In genomic region chr1:50972766-50973165, GRCh38 we compare ENCODE assay signal across 14 cellular contexts. TPM values are rescaled to one million over a fixed set of nuclear protein-coding genes. Genes with fewer than 3 reads are reported as not detected.
A peak's percentile ranks its signal among the peaks of the same experiment; 100 is the strongest.
DNase-seq lines count a peak whose midpoint lies in the region; ATAC-seq, FAIRE-seq and TF ChIP-seq lines count a peak whose summit lies in the region.
"Had no signal": no experiment of that assay in that cellular context is flagged by ENCODE, and none has a peak within 500 bp of the region (broad histone marks: within the 10 kb centered on the region; RNA-seq: fewer than 3 reads in every experiment).

No MANE protein-coding gene starts in this region.

- H3K36me3 ChIP-seq in PC-3 (ENCODE audit: low read depth, low read length) = no peaks in the 10 kb centered on the region

- H3K27me3 ChIP-seq in PC-3 (ENCODE audit: low read length) = no peaks in the 10 kb centered on the region

- no peaks in the 10 kb centered on the region; the same call in 1 of the 2 replicates for H4K20me1 ChIP-seq in PC-3 (ENCODE audit: low read length)

- no peak overlapping the region for H3K27ac Mint-ChIP-seq in type B pancreatic cell

- TF ChIP-seq CTCF in GM12865 (IDR thresholded peaks at IDR 0.05; ENCODE audit: insufficient read depth, low read depth, low read length, missing control alignments) = no peak
- no peak for TF ChIP-seq CTCF in PC-3 (conservative IDR thresholded peaks at IDR 0.05; ENCODE audit: low read depth, low read length)
- TF ChIP-seq CTCF in type B pancreatic cell (conservative IDR thresholded peaks at IDR 0.05) = no peak

- no peak overlapping the region for H3K4me3 Mint-ChIP-seq in type B pancreatic cell

- BruUV-seq in PC-3 (replicated peaks; lab: Mats Ljungman, UMichigan) = no TSS peak

- H3K4me3 ChIP-seq in GM12865 (ENCODE audit: low read depth, low read length) = peak overlapping the region; percentile 79; the same call in 1 of the 2 replicates
- H3K4me3 ChIP-seq in PC-3 (ENCODE audit: low read length) = peak overlapping the region; percentile 93

- peaks cover 88% of the 10 kb centered on the region for H3K27me3 Mint-ChIP-seq in type B pancreatic cell

- H3K4me2 ChIP-seq in PC-3 (ENCODE audit: low read length) = peak overlapping the region; percentile 95

- peak; percentile 80 for FAIRE-seq in islet of Langerhans (lab: Jason Lieb, UNC)
- FAIRE-seq: astrocyte had no signal

- H3K79me2 ChIP-seq in PC-3 (ENCODE audit: low read length) = peaks cover 84% of the 10 kb centered on the region

- CTCF ChIA-PET in PC-3 (lab: Charles Lee) = no interaction called here

- no peaks in the 10 kb centered on the region for H3K9me3 ChIP-seq in PC-3 (ENCODE audit: low read length)

- intact Hi-C loops in PC-3 (cut with micrococcal nuclease) = no loop called here

- no peaks in the 10 kb centered on the region for H3K9me3 Mint-ChIP-seq in type B pancreatic cell

- H3K27ac ChIP-seq in PC-3 (ENCODE audit: low read length) = peak overlapping the region; percentile 37

- H3K4me1 Mint-ChIP-seq in type B pancreatic cell (ENCODE audit: unreplicated experiment) = peaks cover 8% of the 10 kb centered on the region

- peaks cover 26% of the 10 kb centered on the region for H3K4me1 ChIP-seq in PC-3 (ENCODE audit: insufficient read depth, low read length)

- no peak overlapping the region for H2AFZ ChIP-seq in PC-3 (ENCODE audit: low read length)

- H3K9me2 ChIP-seq in PC-3 (replicated peaks; ENCODE audit: low read length) = no peaks in the 10 kb centered on the region

- H3K36me3 Mint-ChIP-seq in type B pancreatic cell = no peaks in the 10 kb centered on the region

- H3F3A ChIP-seq in PC-3 (ENCODE audit: low read length, unreplicated experiment) = no peaks in the 10 kb centered on the region

- peak overlapping the region; percentile 93 for H3K9ac ChIP-seq in PC-3 (ENCODE audit: low read length)

- ATAC-seq in PC-3 = no peak
- ATAC-seq in GM19351 (IDR thresholded peaks at IDR 0.05; ENCODE audit: unreplicated experiment) = no peak

- DNase-seq in AML-193 (lab: John Stamatoyannopoulos, UW) (peak; percentile 21 to 52), GM12865 (ENCODE audit: low read depth) (no peak), PC-3 (no peak), type B pancreatic cell (ENCODE audit: extremely low spot score, unreplicated experiment) (no peak)
- DNase-seq in effector CD8-positive, alpha-beta T cell (lab: John Stamatoyannopoulos, UW) = no peak
- no peak for DNase-seq in stimulated activated CD4-positive, alpha-beta T cell treated with anti-CD3 and anti-CD28 coated beads, Interleukin-2, amount 100 ng/mL, for 24 hours
- DNase-seq: activated CD8-positive, alpha-beta memory T cell treated with anti-CD3 and anti-CD28 coated beads, Interleukin-2, amount 50 U/mL, for 4 hours; DMS53; KG1; NK-92 treated with Interleukin-12 subunit alpha and Interleukin-12 subunit beta, amount 100 ng/mL, for 24 hours; T1000 had no signal

- POLR2A ChIA-PET in PC-3 (lab: Charles Lee; ENCODE audit: unreplicated experiment) = interaction anchor here (0.6 kb wide), 1 partner anchor 1396 kb away, joined by 6 read pairs; no protein-coding TSS in a partner anchor

RNA-seq across cellular contexts. Expression of gene CDKN2C, which starts 2.7 kb away (rescaled TPM):
- total RNA-seq in PC-3 (2014; rRNA removed) (49.2 and 60.0 TPM in 2 replicates), type B pancreatic cell (ENCODE audit: low replicate concordance) (1.5 and 2.4 TPM in 2 replicates)

RNA-seq across cellular contexts. Expression of gene FAF1, which starts 12.7 kb away (rescaled TPM):
- total RNA-seq in PC-3 (2014; rRNA removed) (12.7 and 14.7 TPM in 2 replicates), type B pancreatic cell (ENCODE audit: low replicate concordance) (49.9 and 60.8 TPM in 2 replicates)

Comparison
In these comparisons a context has a peak if more than half of its experiments do, and no peak if none do; other contexts are left out.
1. DNase-seq: peak in AML-193 (2 of 2); none in GM12865 (single experiment), PC-3 (single experiment), effector CD8-positive, alpha-beta T cell (single experiment), type B pancreatic cell (single experiment) and stimulated activated CD4-positive, alpha-beta T cell treated with anti-CD3 and anti-CD28 coated beads, Interleukin-2, amount 100 ng/mL, for 24 hours (0 of 2).
2. RNA of gene CDKN2C, which starts 2.7 kb away (total RNA-seq): 49.2 to 60.0 TPM in PC-3; 1.5 to 2.4 TPM in type B pancreatic cell; every median in the first group is over 10 times any median in the second.